ENCODE assay signal across 11 cellular contexts in genomic region chr17:80104321-80104955, GRCh38. TPM values are rescaled to one million over a fixed set of nuclear protein-coding genes. Genes with fewer than 3 reads are reported as not detected.
DNase-seq lines count a peak whose midpoint lies in the region; ATAC-seq, FAIRE-seq and TF ChIP-seq lines count a peak whose summit lies in the region.
"Had no signal": no experiment of that assay in that cellular context is flagged by ENCODE, and none has a peak within 500 bp of the region (broad histone marks: within the 10 kb centered on the region; RNA-seq: fewer than 3 reads in every experiment).

No MANE protein-coding gene starts in this region.

- H4K20me1 ChIP-seq in HepG2 (ENCODE audit: insufficient read depth, low read length) = no peaks in the 10 kb centered on the region

- TF ChIP-seq POLR2A in HepG2 (IDR thresholded peaks at IDR 0.05; ENCODE audit: insufficient read depth in 1 of 2, low read depth in 2 of 2, low read length in 2 of 2) = no peak
- TF ChIP-seq POLR2A in tibial nerve (IDR thresholded peaks at IDR 0.05) = no peak

- H3K27ac ChIP-seq in HepG2 (ENCODE audit: extremely low read length, insufficient read depth, low read length) (no peak overlapping the region), tibial nerve (no peak overlapping the region)

- peaks cover 34% of the 10 kb centered on the region for H3K4me1 ChIP-seq in HepG2 (ENCODE audit: insufficient read depth, low read length)
- peaks cover 0 to 16% (median 15%) of the 10 kb centered on the region in 4 donors for H3K4me1 ChIP-seq in tibial nerve

- H3K27me3 Mint-ChIP-seq in activated naive CD4-positive, alpha-beta T cell treated with anti-CD3 and anti-CD28 coated beads, Interleukin-2, amount 10 ng/mL, durations not matched to agents 7 days and 5 days = peaks cover 21% of the 10 kb centered on the region
- no peaks in the 10 kb centered on the region; the same call in 1 of the 2 replicates for H3K27me3 Mint-ChIP-seq in HFFc6 (ENCODE audit: insufficient read depth)

- intact Hi-C loops in HepG2 (cut with micrococcal nuclease; ENCODE audit: unreplicated experiment) = no loop called here

- H3K4me3 ChIP-seq in HepG2 (replicated peaks in 1 of 3; ENCODE audit: insufficient read depth in 1 of 3, low read depth in 2 of 3, low read length in 3 of 3) = no peak overlapping the region
- no peak overlapping the region for H3K4me3 ChIP-seq in tibial nerve

- ATAC-seq in SK-N-SH treated with all-trans-retinoic acid at 6 μM for 48 hours = peak; percentile 8
- no peak for ATAC-seq in HepG2
- ATAC-seq: sciatic nerve had no signal

- H3K36me3 ChIP-seq in HepG2 (replicated peaks in 1 of 2; ENCODE audit: control insufficient read depth in 1 of 2, insufficient read depth in 2 of 2, low read length in 2 of 2) (no peaks in the 10 kb centered on the region; a peak in 1 of 5 replicates), tibial nerve (peaks cover 0 to 41% (median 0%) of the 10 kb centered on the region in 3 donors)

- peak; percentile 78 for DNase-seq in DMS153 (lab: John Stamatoyannopoulos, UW)
- DNase-seq in NCI-H1105 treated with DMSO at 0.1 percent for 48 hours (lab: John Stamatoyannopoulos, UW) = peak; percentile 33
- DNase-seq in HepG2 (ENCODE audit: low spot score) = no peak
- DNase-seq in GOT3 (lab: John Stamatoyannopoulos, UW) = no peak
- DNase-seq in activated naive CD4-positive, alpha-beta T cell treated with anti-CD3 and anti-CD28 coated beads, Interleukin-2, amount 10 ng/mL, durations not matched to agents 7 days and 5 days = no peak
- DNase-seq in tibial nerve (ENCODE audit: low spot score in 2 of 2) = no peak
- no peak for DNase-seq in HFFc6
- DNase-seq: activated gamma-delta T cell, hippocampal formation had no signal

- in situ Hi-C loops in HepG2 (cut with HindIII; ENCODE audit: extremely low pct_ligation_motif_present, low pct_unique_long_range_greater_than_20kb) = no loop called here

- 93% methylated on average over 23 of the region's 26 CpGs for WGBS in HepG2 (ENCODE audit: low lambda C conversion rate)
- 65 to 67% methylated on average over 14 to 23 of the region's 26 CpGs for WGBS in tibial nerve, 2 donors

- BruUV-seq in HepG2 (replicated peaks; lab: Mats Ljungman, UMichigan) = no TSS peak

- H3K9ac ChIP-seq in HepG2 (ENCODE audit: insufficient read depth, low read depth, low read length) = no peak overlapping the region

- TF ChIP-seq CTCF in HepG2 (CRISPR knock-in tag; IDR thresholded peaks at IDR 0.05) = no peak
- no peak for TF ChIP-seq CTCF in tibial nerve (IDR thresholded peaks at IDR 0.05)
- no peak for TF ChIP-seq CTCF in HFFc6 (IDR thresholded peaks at IDR 0.05)

- no peak for FAIRE-seq in HepG2 (lab: Jason Lieb, UNC)

- TF ChIP-seq EP300 in HepG2 (IDR thresholded peaks at IDR 0.05; ENCODE audit: low read depth in 2 of 2, low read length in 2 of 2) (no peak), HepG2 (CRISPR knock-in tag; IDR thresholded peaks at IDR 0.05; ENCODE audit: borderline replicate concordance) (no peak), tibial nerve (IDR thresholded peaks at IDR 0.05) (no peak)

- no peak overlapping the region for H3K27ac Mint-ChIP-seq in activated naive CD4-positive, alpha-beta T cell treated with anti-CD3 and anti-CD28 coated beads, Interleukin-2, amount 10 ng/mL, durations not matched to agents 7 days and 5 days
- no peak overlapping the region for H3K27ac Mint-ChIP-seq in HFFc6

- TF ChIP-seq RAD21 in HepG2 (CRISPR knock-in tag; IDR thresholded peaks at IDR 0.05) = no peak

- no peaks in the 10 kb centered on the region for H3K9me3 Mint-ChIP-seq in activated naive CD4-positive, alpha-beta T cell treated with anti-CD3 and anti-CD28 coated beads, Interleukin-2, amount 10 ng/mL, durations not matched to agents 7 days and 5 days
- H3K9me3 Mint-ChIP-seq in HFFc6 = no peaks in the 10 kb centered on the region

- H3K9me3 ChIP-seq in HepG2 (ENCODE audit: low read length) (no peaks in the 10 kb centered on the region), tibial nerve (no peaks in the 10 kb centered on the region)

- CTCF ChIA-PET in HepG2 (lab: Yijun Ruan, JAX; ENCODE audit: low intra/inter-chr PET ratio, low total read pairs) = no interaction called here
- CTCF ChIA-PET in activated naive CD4-positive, alpha-beta T cell treated with anti-CD3 and anti-CD28 coated beads, Interleukin-2, amount 10 ng/mL, durations not matched to agents 7 days and 5 days (lab: Charles Lee) = interaction anchor here (1.3 kb wide), 1 partner anchor 96 kb away, joined by 4 read pairs; no protein-coding TSS in a partner anchor

- no peaks in the 10 kb centered on the region for H3K36me3 Mint-ChIP-seq in activated naive CD4-positive, alpha-beta T cell treated with anti-CD3 and anti-CD28 coated beads, Interleukin-2, amount 10 ng/mL, durations not matched to agents 7 days and 5 days
- H3K36me3 Mint-ChIP-seq in HFFc6 (ENCODE audit: low read depth) = no peaks in the 10 kb centered on the region

- no peak overlapping the region for H3K4me2 ChIP-seq in HepG2 (ENCODE audit: low read depth, low read length)

- H2AFZ ChIP-seq in HepG2 (ENCODE audit: low read length) = no peak overlapping the region

- H3K4me1 Mint-ChIP-seq in activated naive CD4-positive, alpha-beta T cell treated with anti-CD3 and anti-CD28 coated beads, Interleukin-2, amount 10 ng/mL, durations not matched to agents 7 days and 5 days = peaks cover 27% of the 10 kb centered on the region
- peaks cover 22% of the 10 kb centered on the region for H3K4me1 Mint-ChIP-seq in HFFc6 (ENCODE audit: low read depth)

- peaks cover 9% of the 10 kb centered on the region for H3K79me2 ChIP-seq in HepG2 (ENCODE audit: insufficient read depth, low read length)

- no peak overlapping the region for H3K4me3 Mint-ChIP-seq in activated naive CD4-positive, alpha-beta T cell treated with anti-CD3 and anti-CD28 coated beads, Interleukin-2, amount 10 ng/mL, durations not matched to agents 7 days and 5 days
- H3K4me3 Mint-ChIP-seq in HFFc6 = no peak overlapping the region

- peaks cover 0 to 9% of the 10 kb centered on the region in 2 experiments; a peak in 1 of 5 replicates for H3K27me3 ChIP-seq in HepG2 (ENCODE audit: control insufficient read depth in 1 of 2, insufficient read depth in 2 of 2, low read length in 2 of 2)
- H3K27me3 ChIP-seq in tibial nerve = no peaks in the 10 kb centered on the region

- POLR2A ChIA-PET in HepG2 (lab: Yijun Ruan, JAX) = no interaction called here

TF ChIP-seq in HepG2, 621 proteins besides CTCF, POLR2A, EP300 and RAD21 (continues in another document):
- TF ChIP-seq AGO1 (IDR thresholded peaks at IDR 0.05; ENCODE audit: low read depth, low read length, poor library complexity, severe bottlenecking) = peak; percentile 22

RNA-seq across cellular contexts. Expression of gene GAA, which starts 3.1 kb away (rescaled TPM):
- total RNA-seq in HepG2 (2016; rRNA removed; fragmentation: Illumina TruSeq; extraction: Trizol) (13.4 and 36.4 TPM in 2 replicates), tibial nerve (10 to 100 TPM; 52.7 to 81.9 (median 67.8) TPM)
- total RNA-seq in HepG2 (2016; cell fraction: cytosol; rRNA removed; fragmentation: Illumina TruSeq; extraction: Trizol; ENCODE audit: low read depth) = 13.8 and 16.4 TPM in 2 replicates
- total RNA-seq in HepG2 (2016; cell fraction: insoluble cytoplasmic fraction; rRNA removed; fragmentation: Illumina TruSeq; extraction: Trizol) = 12.1 and 36.9 TPM in 2 replicates
- total RNA-seq in HepG2 (2016; cell fraction: membrane; rRNA removed; fragmentation: Illumina TruSeq; extraction: Trizol) = 20.3 and 20.7 TPM in 2 replicates
- 47.6 and 57.6 TPM in 2 replicates for total RNA-seq in HepG2 (2016; cell fraction: nucleus; rRNA removed; fragmentation: Illumina TruSeq; extraction: Trizol)
- polyA plus RNA-seq in HepG2 (2011; rRNA removed) = 21.6 and 23.6 TPM in 2 replicates
- polyA plus RNA-seq in HepG2 (2011; cell fraction: cytosol; rRNA removed) = 16.3 and 29.8 TPM in 2 replicates
- 231 and 320 TPM in 2 replicates for polyA plus RNA-seq in HepG2 (2011; cell fraction: nucleus; rRNA removed)
- 50.7 and 73.8 TPM in 2 replicates for polyA plus RNA-seq in HepG2 (2012)
- 11.3 and 13.9 TPM in 2 replicates for polyA plus RNA-seq in HepG2 (2016; cell fraction: cytosol; fragmentation: Illumina TruSeq; extraction: Trizol; ENCODE audit: low read depth)
- polyA plus RNA-seq in HepG2 (2016; cell fraction: insoluble cytoplasmic fraction; fragmentation: Illumina TruSeq; extraction: Trizol; ENCODE audit: low read depth) = 16.7 and 22.9 TPM in 2 replicates
- 13.9 and 14.3 TPM in 2 replicates for polyA plus RNA-seq in HepG2 (2016; cell fraction: membrane; fragmentation: Illumina TruSeq; extraction: Trizol; ENCODE audit: low read depth)
- 136 and 145 TPM in 2 replicates for polyA plus RNA-seq in HepG2 (2016; cell fraction: nucleus; fragmentation: Illumina TruSeq; extraction: Trizol; ENCODE audit: insufficient read depth, low read depth)
- 7.2 and 27.1 TPM in 2 replicates for polyA minus RNA-seq in HepG2 (2011; rRNA and poly(A)+ RNA removed; ENCODE audit: low replicate concordance)
- polyA minus RNA-seq in HepG2 (2011; cell fraction: cytosol; rRNA and poly(A)+ RNA removed) = 22.9 and 24.2 TPM in 2 replicates
- 20.3 and 21.2 TPM in 2 replicates for polyA minus RNA-seq in HepG2 (2011; cell fraction: nucleus; rRNA and poly(A)+ RNA removed)
- 10 to 100 TPM; 17.4 to 34.1 (median 18.6) TPM for total RNA-seq in HFFc6 (2021; fragmentation: NEBNext Ultra II Directional; extraction: Animal tissue kit (Norgen Biotek cat#: 25700))

RNA-seq across cellular contexts. Expression of gene EIF4A3, which starts 42.5 kb away (rescaled TPM):
- 187 and 239 TPM in 2 replicates for total RNA-seq in HepG2 (2016; rRNA removed; fragmentation: Illumina TruSeq; extraction: Trizol)
- total RNA-seq in HepG2 (2016; cell fraction: cytosol; rRNA removed; fragmentation: Illumina TruSeq; extraction: Trizol; ENCODE audit: low read depth) = 22.3 and 28.3 TPM in 2 replicates
- total RNA-seq in HepG2 (2016; cell fraction: insoluble cytoplasmic fraction; rRNA removed; fragmentation: Illumina TruSeq; extraction: Trizol) = 185 and 243 TPM in 2 replicates
- 36.4 and 40.0 TPM in 2 replicates for total RNA-seq in HepG2 (2016; cell fraction: membrane; rRNA removed; fragmentation: Illumina TruSeq; extraction: Trizol)
- 83.4 and 83.5 TPM in 2 replicates for total RNA-seq in HepG2 (2016; cell fraction: nucleus; rRNA removed; fragmentation: Illumina TruSeq; extraction: Trizol)
- 121 and 145 TPM in 2 replicates for polyA plus RNA-seq in HepG2 (2011; rRNA removed)
- 103 and 117 TPM in 2 replicates for polyA plus RNA-seq in HepG2 (2011; cell fraction: cytosol; rRNA removed)
- 77.0 and 103 TPM in 2 replicates for polyA plus RNA-seq in HepG2 (2011; cell fraction: nucleus; rRNA removed)
- polyA plus RNA-seq in HepG2 (2012) = 104 and 124 TPM in 2 replicates
- polyA plus RNA-seq in HepG2 (2016; cell fraction: cytosol; fragmentation: Illumina TruSeq; extraction: Trizol; ENCODE audit: low read depth) = 8.3 and 9.0 TPM in 2 replicates
- polyA plus RNA-seq in HepG2 (2016; cell fraction: insoluble cytoplasmic fraction; fragmentation: Illumina TruSeq; extraction: Trizol; ENCODE audit: low read depth) = 233 and 236 TPM in 2 replicates
- 19.8 and 20.6 TPM in 2 replicates for polyA plus RNA-seq in HepG2 (2016; cell fraction: membrane; fragmentation: Illumina TruSeq; extraction: Trizol; ENCODE audit: low read depth)
- 120 and 131 TPM in 2 replicates for polyA plus RNA-seq in HepG2 (2016; cell fraction: nucleus; fragmentation: Illumina TruSeq; extraction: Trizol; ENCODE audit: insufficient read depth, low read depth)
- 54.2 and 110 TPM in 2 replicates for polyA minus RNA-seq in HepG2 (2011; rRNA and poly(A)+ RNA removed; ENCODE audit: low replicate concordance)
- polyA minus RNA-seq in HepG2 (2011; cell fraction: cytosol; rRNA and poly(A)+ RNA removed) = 55.3 and 55.4 TPM in 2 replicates
- 61.8 and 65.1 TPM in 2 replicates for polyA minus RNA-seq in HepG2 (2011; cell fraction: nucleus; rRNA and poly(A)+ RNA removed)
- 10 to 100 TPM; 34.5 to 69.0 (median 59.2) TPM for total RNA-seq in tibial nerve
- total RNA-seq in HFFc6 (2021; fragmentation: NEBNext Ultra II Directional; extraction: Animal tissue kit (Norgen Biotek cat#: 25700)) = 10 to 100 TPM; 80.8 to 99.8 (median 88.4) TPM

Comparison
In these comparisons a context has a peak if more than half of its experiments do, and no peak if none do; other contexts are left out.
1. DNase-seq: peak in DMS153 (single experiment) and NCI-H1105 treated with DMSO at 0.1 percent for 48 hours (single experiment); none in HepG2 (single experiment), GOT3 (single experiment), activated naive CD4-positive, alpha-beta T cell treated with anti-CD3 and anti-CD28 coated beads, Interleukin-2, amount 10 ng/mL, durations not matched to agents 7 days and 5 days (single experiment), tibial nerve (0 of 2) and HFFc6 (single experiment).